38 cellular contexts compared by ENCODE assay signal in genomic region chr10:101124933-101125332, GRCh38. TPM values are rescaled to one million over a fixed set of nuclear protein-coding genes. Genes with fewer than 3 reads are reported as not detected.
"Had no signal": no experiment of that assay in that cellular context is flagged by ENCODE, and none has a peak within 500 bp of the region (broad histone marks: within the 10 kb centered on the region; RNA-seq: fewer than 3 reads in every experiment).

No MANE protein-coding gene starts in this region.

- DNase-seq: activated B cell treated with CpG ODN at 0.5 μM for 24 hours; activated CD4-positive, alpha-beta memory T cell treated with anti-CD3 and anti-CD28 coated beads for 36 hours; activated CD4-positive, alpha-beta T cell treated with anti-CD3 and anti-CD28 coated beads for 4 hours; activated CD4-positive, alpha-beta T cell treated with anti-CD3 and anti-CD28 coated beads, Interleukin-2, amount 10 ng/mL, durations not matched to agents 24 days and 14 days; activated CD4-positive, alpha-beta T cell treated with anti-CD3 and anti-CD28 coated beads, Interleukin-2, amount 50 U/mL, for 1 hour; activated CD4-positive, alpha-beta T cell treated with anti-CD3 and anti-CD28 coated beads, Interleukin-2, amount 50 U/mL, for 4 hours; activated CD4-positive, CD25-positive, alpha-beta regulatory T cell treated with anti-CD3 and anti-CD28 coated beads, Interleukin-2, amount 50 U/mL, for 72 hours; activated CD8-positive, alpha-beta memory T cell treated with anti-CD3 and anti-CD28 coated beads, Interleukin-2, amount 50 U/mL, for 4 hours; activated CD8-positive, alpha-beta T cell treated with anti-CD3 and anti-CD28 coated beads for 36 hours; activated effector memory CD4-positive, alpha-beta T cell treated with anti-CD3 and anti-CD28 coated beads, Interleukin-2, amount 50 U/mL, for 16 hours; activated gamma-delta T cell treated with Interleukin-2 at 50 U/mL for 16 hours; activated naive CD4-positive, alpha-beta T cell; activated naive CD4-positive, alpha-beta T cell treated with anti-CD3 and anti-CD28 coated beads for 36 hours; activated naive CD4-positive, alpha-beta T cell treated with anti-CD3 and anti-CD28 coated beads, Interleukin-2, amount 50 U/mL, for 16 hours; activated naive CD8-positive, alpha-beta T cell treated with anti-CD3 and anti-CD28 coated beads for 36 hours; activated T-cell treated with anti-CD3 and anti-CD28 coated beads for 4 hours; activated T-cell treated with anti-CD3 and anti-CD28 coated beads, Interleukin-2, amount 50 U/mL, for 1 hour; activated T-cell treated with anti-CD3 and anti-CD28 coated beads, Interleukin-2, amount 50 U/mL, for 4 hours; activated T-cell treated with anti-CD3 and anti-CD28 coated beads, Interleukin-2, amount 50 U/mL, for 72 hours; adrenal gland; amniotic stem cell; body of pancreas; brain microvascular endothelial cell; SW 1271; T-helper 1 cell; T-helper 2 cell; T-helper 9 cell had no signal

- H3K4me3 Mint-ChIP-seq: activated B cell treated with CpG ODN at 0.5 μM for 24 hours; activated CD4-positive, alpha-beta memory T cell treated with anti-CD3 and anti-CD28 coated beads for 36 hours; activated CD4-positive, alpha-beta T cell treated with anti-CD3 and anti-CD28 coated beads, Interleukin-2, amount 10 ng/mL, durations not matched to agents 24 days and 14 days; activated CD8-positive, alpha-beta T cell treated with anti-CD3 and anti-CD28 coated beads for 36 hours; activated naive CD4-positive, alpha-beta T cell treated with anti-CD3 and anti-CD28 coated beads for 36 hours; activated naive CD8-positive, alpha-beta T cell treated with anti-CD3 and anti-CD28 coated beads for 36 hours; activated T-cell treated with anti-CD3 and anti-CD28 coated beads, Interleukin-2, amount 50 U/mL, for 4 hours; activated T-cell treated with anti-CD3 and anti-CD28 coated beads, Interleukin-2, amount 50 U/mL, for 72 hours; activated T-helper 1 cell treated with anti-CD3 and anti-CD28 coated beads, Interleukin-12 subunit alpha, Interleukin-12 subunit beta, Interleukin-2, Interleukin-4 antibody, amounts not matched to agents 30 ng/mL and 10 ng/mL and 1 ng/mL, durations not matched to agents 14 hours and 24 hours and 36 hours; activated T-helper 17 cell treated with anti-CD3 and anti-CD28 coated beads, Interleukin-2, amount 50 U/mL, for 72 hours; T-helper 1 cell treated with Interleukin-12 subunit alpha and Interleukin-12 subunit beta and Interleukin-4 antibody, amounts not matched to agents 30 μg/mL and 1 μg/mL, for 36 hours; T-helper 2 cell treated with Interferon-gamma antibody and Interleukin-4, amounts not matched to agents 5 μg/mL and 100 μg/mL, for 36 hours had no signal

- H3K36me3 ChIP-seq: adrenal gland, brain microvascular endothelial cell, breast epithelium had no signal

- H3K27ac Mint-ChIP-seq: activated B cell treated with CpG ODN at 0.5 μM for 24 hours; activated CD4-positive, alpha-beta memory T cell treated with anti-CD3 and anti-CD28 coated beads for 36 hours; activated CD4-positive, alpha-beta T cell treated with anti-CD3 and anti-CD28 coated beads, Interleukin-2, amount 10 ng/mL, durations not matched to agents 24 days and 14 days; activated CD8-positive, alpha-beta T cell treated with anti-CD3 and anti-CD28 coated beads for 36 hours; activated naive CD4-positive, alpha-beta T cell treated with anti-CD3 and anti-CD28 coated beads for 36 hours; activated naive CD4-positive, alpha-beta T cell treated with anti-CD3 and anti-CD28 coated beads, Interleukin-2, amount 50 U/mL, for 72 hours; activated naive CD8-positive, alpha-beta T cell treated with anti-CD3 and anti-CD28 coated beads for 36 hours; activated T-cell treated with anti-CD3 and anti-CD28 coated beads, Interleukin-2, amount 50 U/mL, for 72 hours; activated T-helper 1 cell treated with anti-CD3 and anti-CD28 coated beads, Interleukin-12 subunit alpha, Interleukin-12 subunit beta, Interleukin-2, Interleukin-4 antibody, amounts not matched to agents 30 ng/mL and 10 ng/mL and 1 ng/mL, durations not matched to agents 14 hours and 24 hours and 36 hours; activated T-helper 17 cell treated with anti-CD3 and anti-CD28 coated beads, Interleukin-2, amount 50 U/mL, for 72 hours; T-helper 1 cell treated with Interleukin-12 subunit alpha and Interleukin-12 subunit beta and Interleukin-4 antibody, amounts not matched to agents 30 μg/mL and 1 μg/mL, for 36 hours; T-helper 2 cell treated with Interferon-gamma antibody and Interleukin-4, amounts not matched to agents 5 μg/mL and 100 μg/mL, for 36 hours had no signal

- H3K4me3 ChIP-seq: adrenal gland, body of pancreas, breast epithelium had no signal

- ATAC-seq: activated CD8-positive, alpha-beta T cell treated with anti-CD3 and anti-CD28 coated beads for 36 hours; activated naive CD4-positive, alpha-beta T cell treated with anti-CD3 and anti-CD28 coated beads, Interleukin-2, amount 50 U/mL, for 72 hours; activated T-cell treated with anti-CD3 and anti-CD28 coated beads, Interleukin-2, amount 50 U/mL, for 4 hours; activated T-cell treated with anti-CD3 and anti-CD28 coated beads, Interleukin-2, amount 50 U/mL, for 72 hours; activated T-helper 17 cell treated with anti-CD3 and anti-CD28 coated beads, Interleukin-2, amount 50 U/mL, for 72 hours; body of pancreas had no signal

- H3K27ac ChIP-seq: adrenal gland, body of pancreas, brain microvascular endothelial cell, breast epithelium, VCaP had no signal

- H3K9me3 Mint-ChIP-seq: activated B cell treated with CpG ODN at 0.5 μM for 24 hours; activated CD4-positive, alpha-beta memory T cell treated with anti-CD3 and anti-CD28 coated beads for 36 hours; activated CD4-positive, alpha-beta T cell treated with anti-CD3 and anti-CD28 coated beads, Interleukin-2, amount 10 ng/mL, durations not matched to agents 24 days and 14 days; activated CD8-positive, alpha-beta T cell treated with anti-CD3 and anti-CD28 coated beads for 36 hours; activated naive CD4-positive, alpha-beta T cell treated with anti-CD3 and anti-CD28 coated beads for 36 hours; activated naive CD4-positive, alpha-beta T cell treated with anti-CD3 and anti-CD28 coated beads, Interleukin-2, amount 50 U/mL, for 72 hours; activated naive CD8-positive, alpha-beta T cell treated with anti-CD3 and anti-CD28 coated beads for 36 hours; activated T-cell treated with anti-CD3 and anti-CD28 coated beads, Interleukin-2, amount 50 U/mL, for 4 hours; activated T-cell treated with anti-CD3 and anti-CD28 coated beads, Interleukin-2, amount 50 U/mL, for 72 hours; activated T-helper 1 cell treated with anti-CD3 and anti-CD28 coated beads, Interleukin-12 subunit alpha, Interleukin-12 subunit beta, Interleukin-2, Interleukin-4 antibody, amounts not matched to agents 30 ng/mL and 10 ng/mL and 1 ng/mL, durations not matched to agents 14 hours and 24 hours and 36 hours; activated T-helper 17 cell treated with anti-CD3 and anti-CD28 coated beads, Interleukin-2, amount 50 U/mL, for 72 hours; T-helper 1 cell treated with Interleukin-12 subunit alpha and Interleukin-12 subunit beta and Interleukin-4 antibody, amounts not matched to agents 30 μg/mL and 1 μg/mL, for 36 hours; T-helper 2 cell treated with Interferon-gamma antibody and Interleukin-4, amounts not matched to agents 5 μg/mL and 100 μg/mL, for 36 hours had no signal

- H3K9me3 ChIP-seq: adrenal gland, body of pancreas, breast epithelium had no signal

RNA-seq across cellular contexts. Expression of gene TLX1, which starts 6.2 kb away (rescaled TPM):
- total RNA-seq: activated B cell treated with CpG ODN at 0.5 μM for 24 hours; activated CD4-positive, alpha-beta memory T cell treated with anti-CD3 and anti-CD28 coated beads for 36 hours; activated CD4-positive, alpha-beta T cell treated with anti-CD3 and anti-CD28 coated beads, Interleukin-2, amount 10 ng/mL, durations not matched to agents 24 days and 14 days; activated CD8-positive, alpha-beta memory T cell treated with anti-CD3 and anti-CD28 coated beads for 36 hours; activated CD8-positive, alpha-beta T cell treated with anti-CD3 and anti-CD28 coated beads for 36 hours; activated naive CD4-positive, alpha-beta T cell treated with anti-CD3 and anti-CD28 coated beads for 36 hours; activated naive CD4-positive, alpha-beta T cell treated with anti-CD3 and anti-CD28 coated beads, Interleukin-2, amount 50 U/mL, for 72 hours; activated naive CD8-positive, alpha-beta T cell treated with anti-CD3 and anti-CD28 coated beads for 36 hours; activated T-cell treated with anti-CD3 and anti-CD28 coated beads, Interleukin-2, amount 50 U/mL, for 4 hours; activated T-cell treated with anti-CD3 and anti-CD28 coated beads, Interleukin-2, amount 50 U/mL, for 72 hours; activated T-helper 1 cell treated with anti-CD3 and anti-CD28 coated beads, Interleukin-12 subunit alpha, Interleukin-12 subunit beta, Interleukin-2, Interleukin-4 antibody, amounts not matched to agents 30 ng/mL and 10 ng/mL and 1 ng/mL, durations not matched to agents 14 hours and 24 hours and 36 hours; activated T-helper 17 cell treated with anti-CD3 and anti-CD28 coated beads, Interleukin-2, amount 50 U/mL, for 72 hours; adrenal gland; aorta; astrocyte; breast epithelium; cardiac septum had no signal
